In genomic region chr12:50062733-50063452, GRCh38 we compare ENCODE assay signal across 1 cellular context.
TF ChIP-seq lines count a peak whose summit lies in the region.

No MANE protein-coding gene starts in this region.

TF ChIP-seq in H1, 55 proteins besides CTCF, POLR2A, EP300 and RAD21:
- TF ChIP-seq SAP30 (IDR thresholded peaks at IDR 0.05; ENCODE audit: insufficient read depth, insufficient replicate concordance, low read length), result no peak
- no peak for TF ChIP-seq USF2 (IDR thresholded peaks at IDR 0.05; ENCODE audit: low read length)
- no peak for TF ChIP-seq CTBP2 (IDR thresholded peaks at IDR 0.05; ENCODE audit: borderline replicate concordance, insufficient read depth, insufficient read length, low read length)
- TF ChIP-seq BRCA1 (IDR thresholded peaks at IDR 0.05; ENCODE audit: low read depth, low read length), result no peak
- TF ChIP-seq KDM4A (IDR thresholded peaks at IDR 0.05; ENCODE audit: low read depth, low read length, severe bottlenecking), result no peak
